ENCODE assay signal across 9 cellular contexts in genomic region chr19:10112895-10113591, GRCh38. TPM values are rescaled to one million over a fixed set of nuclear protein-coding genes. Genes with fewer than 3 reads are reported as not detected.
DNase-seq lines count a peak whose midpoint lies in the region; ATAC-seq and TF ChIP-seq lines count a peak whose summit lies in the region.
"Had no signal": no experiment of that assay in that cellular context is flagged by ENCODE, and none has a peak within 500 bp of the region (broad histone marks: within the 10 kb centered on the region; RNA-seq: fewer than 3 reads in every experiment).

No MANE protein-coding gene starts in this region.

- H3K27ac ChIP-seq in CD8-positive, alpha-beta T cell (ENCODE audit: low read depth, low read length): peak overlapping the region; percentile 44

- intact Hi-C loops in CD8-positive, alpha-beta T cell (cut with DNase I, micrococcal nuclease): loop anchor here (1.0 to 5.0 kb wide), 6 partner anchors 14 to 181 kb away; no protein-coding TSS in a partner anchor

- H3K9me3 Mint-ChIP-seq in CD8-positive, alpha-beta T cell: no peaks in the 10 kb centered on the region
- H3K9me3 Mint-ChIP-seq in stimulated activated memory B cell treated with anti-CD40 and anti-IgM and Interleukin-4, amounts not matched to agents 10 μg/mL and 1 μg/mL and 100 μg/mL, for 72 hours: no peaks in the 10 kb centered on the region

- CTCF ChIA-PET in CD8-positive, alpha-beta T cell (lab: Charles Lee): interaction anchor here (0.5 to 8.1 kb wide), 11 partner anchors 10 to 182 kb away, joined by 3 to 71 read pairs (median 5); partner anchors contain the start of gene ANGPTL6

- POLR2A ChIA-PET in CD8-positive, alpha-beta T cell (lab: Charles Lee): interaction anchor here (1.0 to 8.0 kb wide), 4 partner anchors 8 to 21 kb away, joined by 3 to 53 read pairs (median 8); partner anchors contain the start of genes ANGPTL6 and PPAN

- peaks cover 70% of the 10 kb centered on the region for H3K36me3 Mint-ChIP-seq in CD8-positive, alpha-beta T cell
- H3K36me3 Mint-ChIP-seq in stimulated activated memory B cell treated with anti-CD40 and anti-IgM and Interleukin-4, amounts not matched to agents 10 μg/mL and 1 μg/mL and 100 μg/mL, for 72 hours: peaks cover 83% of the 10 kb centered on the region

- no peak overlapping the region for H3K4me3 ChIP-seq in CD8-positive, alpha-beta T cell (ENCODE audit: low read depth, low read length)
- H3K4me3 ChIP-seq in astrocyte of the cerebellum (ENCODE audit: low read depth, low read length) (no peak overlapping the region), kidney epithelial cell (ENCODE audit: low read depth, low read length) (no peak overlapping the region)

- H3K4me1 ChIP-seq in CD8-positive, alpha-beta T cell (ENCODE audit: insufficient read depth, low read length): peaks cover 39% of the 10 kb centered on the region

- H3K9me3 ChIP-seq in CD8-positive, alpha-beta T cell (ENCODE audit: low read length): no peaks in the 10 kb centered on the region

- peak overlapping the region; percentile 89 for H3K27ac Mint-ChIP-seq in CD8-positive, alpha-beta T cell
- H3K27ac Mint-ChIP-seq in stimulated activated memory B cell treated with anti-CD40 and anti-IgM and Interleukin-4, amounts not matched to agents 10 μg/mL and 1 μg/mL and 100 μg/mL, for 72 hours: peak overlapping the region; percentile 91

- in situ Hi-C loops in astrocyte of the cerebellum (cut with HindIII; ENCODE audit: low sequenced_read_pairs): no loop called here

- no peaks in the 10 kb centered on the region for H3K27me3 ChIP-seq in CD8-positive, alpha-beta T cell (ENCODE audit: insufficient read depth, low read length)
- no peaks in the 10 kb centered on the region for H3K27me3 ChIP-seq in kidney epithelial cell (ENCODE audit: control insufficient read depth, insufficient read depth, low read length)

- H3K36me3 ChIP-seq in CD8-positive, alpha-beta T cell (ENCODE audit: insufficient read depth, low read length): peaks cover 64% of the 10 kb centered on the region
- peaks cover 6% of the 10 kb centered on the region for H3K36me3 ChIP-seq in kidney epithelial cell (ENCODE audit: control insufficient read depth, insufficient read depth, low read length)

- DNase-seq in CD8-positive, alpha-beta T cell: peak in 6 of 7 experiments; percentile 46 to 80 (median 70)
- DNase-seq in HK-2 (ENCODE audit: unreplicated experiment): peak; percentile 50
- peak; percentile 43 for DNase-seq in T-helper 22 cell (ENCODE audit: low read depth)
- DNase-seq in astrocyte of the cerebellum (ENCODE audit: low read depth): no peak
- DNase-seq in kidney epithelial cell (ENCODE audit: low read depth): no peak
- DNase-seq in NCI-H2227 (lab: John Stamatoyannopoulos, UW; ENCODE audit: unreplicated experiment): no peak

- peaks cover 44% of the 10 kb centered on the region for H3K4me1 Mint-ChIP-seq in CD8-positive, alpha-beta T cell (ENCODE audit: low read depth)
- peaks cover 75% of the 10 kb centered on the region for H3K4me1 Mint-ChIP-seq in stimulated activated memory B cell treated with anti-CD40 and anti-IgM and Interleukin-4, amounts not matched to agents 10 μg/mL and 1 μg/mL and 100 μg/mL, for 72 hours

- ATAC-seq in CD8-positive, alpha-beta T cell: peak; percentile 59
- ATAC-seq in stimulated activated memory B cell treated with anti-CD40 and anti-IgM and Interleukin-4, amounts not matched to agents 10 μg/mL and 1 μg/mL and 100 μg/mL, for 72 hours: peak; percentile 50
- no peak for ATAC-seq in HG03460 (IDR thresholded peaks at IDR 0.05; ENCODE audit: unreplicated experiment)

- H3K27me3 Mint-ChIP-seq in CD8-positive, alpha-beta T cell (ENCODE audit: low read depth): no peaks in the 10 kb centered on the region
- H3K27me3 Mint-ChIP-seq in stimulated activated memory B cell treated with anti-CD40 and anti-IgM and Interleukin-4, amounts not matched to agents 10 μg/mL and 1 μg/mL and 100 μg/mL, for 72 hours: no peaks in the 10 kb centered on the region

- peak; percentile 63 for TF ChIP-seq CTCF in CD8-positive, alpha-beta T cell (IDR thresholded peaks at IDR 0.05)
- TF ChIP-seq CTCF in astrocyte of the cerebellum (IDR thresholded peaks at IDR 0.05; ENCODE audit: low read depth, low read length, missing control alignments) (peak; percentile 68), kidney epithelial cell (IDR thresholded peaks at IDR 0.05; ENCODE audit: insufficient read depth, low read length, poor library complexity, severe bottlenecking) (peak; percentile 79)

- H3K4me3 Mint-ChIP-seq in CD8-positive, alpha-beta T cell: peak overlapping the region; percentile 67
- peak overlapping the region; percentile 86 for H3K4me3 Mint-ChIP-seq in stimulated activated memory B cell treated with anti-CD40 and anti-IgM and Interleukin-4, amounts not matched to agents 10 μg/mL and 1 μg/mL and 100 μg/mL, for 72 hours

RNA-seq across cellular contexts. Expression of gene P2RY11, which starts 1.6 kb away (rescaled TPM):
- 10 to 100 TPM; 74.4 to 76.3 TPM for total RNA-seq in CD8-positive, alpha-beta T cell
- total RNA-seq in kidney epithelial cell: 6.3 and 9.4 TPM in 2 replicates

RNA-seq across cellular contexts. Expression of gene EIF3G, which starts 6.7 kb away (rescaled TPM):
- 100 to 1,000 TPM; 331 to 334 TPM for total RNA-seq in CD8-positive, alpha-beta T cell
- 321 and 329 TPM in 2 replicates for total RNA-seq in kidney epithelial cell

RNA-seq across cellular contexts. Expression of gene PPAN, which starts 6.9 kb away (rescaled TPM):
- 100 to 1,000 TPM in 1 of 2 experiments, 10 to 100 TPM in 1; 97.6 to 114 TPM for total RNA-seq in CD8-positive, alpha-beta T cell
- total RNA-seq in kidney epithelial cell: 50.0 and 63.4 TPM in 2 replicates

RNA-seq across cellular contexts. Expression of gene ANGPTL6, which starts 10.6 kb away (rescaled TPM):
- 1 to 10 TPM; 1.2 TPM for total RNA-seq in CD8-positive, alpha-beta T cell
- 0.96 TPM in 1 of 2 replicates, not detected in the other for total RNA-seq in kidney epithelial cell
- total RNA-seq: M059J had no signal

RNA-seq across cellular contexts. Expression of gene SHFL, which starts 26.9 kb away (rescaled TPM):
- 10 to 100 TPM; 56.4 to 61.6 TPM for total RNA-seq in CD8-positive, alpha-beta T cell
- 32.1 and 35.3 TPM in 2 replicates for total RNA-seq in kidney epithelial cell

Comparison
In these comparisons a context has a peak if more than half of its experiments do, and no peak if none do; other contexts are left out.
1. DNase-seq: peak in CD8-positive, alpha-beta T cell (6 of 7), HK-2 (single experiment) and T-helper 22 cell (single experiment); none in astrocyte of the cerebellum (single experiment), kidney epithelial cell (single experiment) and NCI-H2227 (single experiment).
2. Peak in every context shown above with its lines, with median percentiles within 50 percentile points of each other: CTCF ChIP-seq.